In genomic region chr3:6113338-6113737, GRCh38 we compare ENCODE assay signal across 8 cellular contexts.
"Had no signal": no experiment of that assay in that cellular context is flagged by ENCODE, and none has a peak within 500 bp of the region (broad histone marks: within the 10 kb centered on the region; RNA-seq: fewer than 3 reads in every experiment).

No MANE protein-coding gene starts in this region.

- H3K4me1 Mint-ChIP-seq: GM23338, H9, IgD-negative memory B cell had no signal

- H2AFZ ChIP-seq: GM23338 had no signal

- H3K27me3 Mint-ChIP-seq: IgD-negative memory B cell had no signal

- DNase-seq: H9, HCEC 1CT, KBM-7 had no signal

- H3K36me3 Mint-ChIP-seq: IgD-negative memory B cell had no signal

- H3K9me3 Mint-ChIP-seq: IgD-negative memory B cell had no signal

- H3K4me3 Mint-ChIP-seq: GM23338, H9, IgD-negative memory B cell had no signal

- H3K27ac Mint-ChIP-seq: GM23338, H9, IgD-negative memory B cell had no signal

- H3K4me3 ChIP-seq: GM23338 had no signal

- FAIRE-seq: H1, H54, HTR-8/SVneo had no signal

- ATAC-seq: GM23338 had no signal

- H3K4me2 ChIP-seq: GM23338 had no signal
